1 cellular context compared by ENCODE assay signal in genomic region chr12:117968826-117969659, GRCh38.
TF ChIP-seq lines count a peak whose summit lies in the region.

Gene KSR2, minus strand, starts transcription at chr12:117968990. Its CDS starts 735 bp downstream, at chr12:117968255.

TF ChIP-seq in HEK293, 187 proteins besides CTCF, POLR2A, EP300 and RAD21 (continued from another document):
- TF ChIP-seq KLF17 (tag by site-specific recombination; IDR thresholded peaks at IDR 0.05) (peak; percentile 72; the same call in 1 of the 2 replicates), ZBTB17 (tag by site-specific recombination; IDR thresholded peaks at IDR 0.05) (peak; percentile 31; the same call in 1 of the 2 replicates), SCRT2 (tag by site-specific recombination; IDR thresholded peaks at IDR 0.05) (peak; percentile 94), ZNF792 (tag by site-specific recombination; IDR thresholded peaks at IDR 0.05) (no peak), ZNF354C (tag by site-specific recombination; IDR thresholded peaks at IDR 0.05; ENCODE audit: borderline replicate concordance, low read depth) (no peak), ZNF174 (tag by site-specific recombination; IDR thresholded peaks at IDR 0.05) (no peak), ZNF473 (tag by site-specific recombination; IDR thresholded peaks at IDR 0.05) (no peak), ZNF202 (tag by site-specific recombination; IDR thresholded peaks at IDR 0.05; ENCODE audit: borderline replicate concordance) (no peak), GLI2 (tag by site-specific recombination; IDR thresholded peaks at IDR 0.05; ENCODE audit: borderline replicate concordance, low read depth) (no peak; the same call in 1 of the 2 replicates), REST (tag by site-specific recombination; IDR thresholded peaks at IDR 0.05) (no peak), YY1 (tag by site-specific recombination; IDR thresholded peaks at IDR 0.05) (peak; percentile 59; the same call in 1 of the 2 replicates), ZIC2 (tag by site-specific recombination; IDR thresholded peaks at IDR 0.05) (peak; percentile 56), SETDB1 (IDR thresholded peaks at IDR 0.05; ENCODE audit: insufficient read length, low read length) (no peak), ZNF600 (tag by site-specific recombination; IDR thresholded peaks at IDR 0.05) (peak; percentile 49; the same call in 1 of the 2 replicates), ZNF37A (tag by site-specific recombination; IDR thresholded peaks at IDR 0.05) (no peak), TCF7L2 (IDR thresholded peaks at IDR 0.05; ENCODE audit: borderline replicate concordance, low read depth, low read length) (no peak), PRDM2 (tag by site-specific recombination; IDR thresholded peaks at IDR 0.05; ENCODE audit: borderline replicate concordance) (no peak), ZNF777 (tag by site-specific recombination; IDR thresholded peaks at IDR 0.05; ENCODE audit: borderline replicate concordance) (no peak), YY2 (tag by site-specific recombination; IDR thresholded peaks at IDR 0.05) (0 out of 2 replicates have a peak, but pooled peaks have one; percentile 46), ZNF148 (tag by site-specific recombination; IDR thresholded peaks at IDR 0.05; ENCODE audit: borderline replicate concordance) (no peak), ZXDB (tag by site-specific recombination; IDR thresholded peaks at IDR 0.05) (peak; percentile 38; the same call in 1 of the 2 replicates), ZNF26 (tag by site-specific recombination; IDR thresholded peaks at IDR 0.05) (no peak), ZNF140 (tag by site-specific recombination; IDR thresholded peaks at IDR 0.05) (no peak), ZNF426 (tag by site-specific recombination; IDR thresholded peaks at IDR 0.05) (no peak), REPIN1 (tag by site-specific recombination; IDR thresholded peaks at IDR 0.05; ENCODE audit: low read depth) (no peak), ZNF211 (tag by site-specific recombination; IDR thresholded peaks at IDR 0.05; ENCODE audit: low read depth) (no peak), ZSCAN4 (tag by site-specific recombination; IDR thresholded peaks at IDR 0.05) (peak; percentile 94), PATZ1 (tag by site-specific recombination; IDR thresholded peaks at IDR 0.05) (peak; percentile 59), KLF16 (tag by site-specific recombination; IDR thresholded peaks at IDR 0.05) (peak; percentile 91)
